In genomic region chr17:17947309-17947708, GRCh38 we compare ENCODE assay signal across 17 cellular contexts. TPM values are rescaled to one million over a fixed set of nuclear protein-coding genes. Genes with fewer than 3 reads are reported as not detected.
"Had no signal": no experiment of that assay in that cellular context is flagged by ENCODE, and none has a peak within 500 bp of the region (broad histone marks: within the 10 kb centered on the region; RNA-seq: fewer than 3 reads in every experiment).

No MANE protein-coding gene starts in this region.

- H3K27me3 ChIP-seq: cardiac muscle cell, neural progenitor cell, ovary, thyroid gland had no signal

- H3K9ac ChIP-seq: neural progenitor cell had no signal

- H3K36me3 Mint-ChIP-seq: activated naive CD4-positive, alpha-beta T cell treated with anti-CD3 and anti-CD28 coated beads, Interleukin-2, amount 50 U/mL, for 72 hours; naive B cell; neural progenitor cell; WTC11 had no signal

- DNase-seq: activated CD4-positive, alpha-beta memory T cell treated with anti-CD3 and anti-CD28 coated beads, Interleukin-2, amount 10 ng/mL, durations not matched to agents 7 days and 5 days; activated CD4-positive, alpha-beta T cell treated with anti-CD3 and anti-CD28 coated beads for 4 hours; activated effector memory CD4-positive, alpha-beta T cell treated with anti-CD3 and anti-CD28 coated beads, Interleukin-2, amount 50 U/mL, for 16 hours; activated T-cell treated with anti-CD3 and anti-CD28 coated beads, Interleukin-2, amount 50 U/mL, for 4 hours; foreskin melanocyte; head of caudate nucleus; naive B cell; ovary; stimulated activated CD4-positive, alpha-beta T cell treated with anti-CD3 and anti-CD28 coated beads, Interleukin-12 subunit alpha, Interleukin-12 subunit beta, amount 100 ng/mL, for 4 hours; stimulated activated CD4-positive, alpha-beta T cell treated with anti-CD3 and anti-CD28 coated beads, Interleukin-2, amount 100 ng/mL, for 24 hours; T-helper 17 cell; thyroid gland had no signal

- H3K27me3 Mint-ChIP-seq: activated CD4-positive, alpha-beta memory T cell treated with anti-CD3 and anti-CD28 coated beads, Interleukin-2, amount 10 ng/mL, durations not matched to agents 7 days and 5 days; naive B cell; T-helper 17 cell had no signal

- H3K27ac ChIP-seq: cardiac muscle cell, neural progenitor cell, ovary, thyroid gland had no signal

- H3K9me3 Mint-ChIP-seq: activated CD4-positive, alpha-beta memory T cell treated with anti-CD3 and anti-CD28 coated beads, Interleukin-2, amount 10 ng/mL, durations not matched to agents 7 days and 5 days; activated naive CD4-positive, alpha-beta T cell treated with anti-CD3 and anti-CD28 coated beads, Interleukin-2, amount 50 U/mL, for 72 hours; activated T-cell treated with anti-CD3 and anti-CD28 coated beads, Interleukin-2, amount 50 U/mL, for 4 hours; naive B cell; neural progenitor cell; WTC11 had no signal

- H3K9me3 ChIP-seq: ovary, thyroid gland had no signal

- H3K4me3 ChIP-seq: cardiac muscle cell, neural progenitor cell, ovary, thyroid gland had no signal

- H3K36me3 ChIP-seq: cardiac muscle cell, neural progenitor cell, ovary, thyroid gland had no signal

- H3K4me3 Mint-ChIP-seq: activated CD4-positive, alpha-beta memory T cell treated with anti-CD3 and anti-CD28 coated beads, Interleukin-2, amount 10 ng/mL, durations not matched to agents 7 days and 5 days; activated T-cell treated with anti-CD3 and anti-CD28 coated beads, Interleukin-2, amount 50 U/mL, for 4 hours; naive B cell; neural progenitor cell; T-helper 17 cell; WTC11 had no signal

- H3K27ac Mint-ChIP-seq: activated CD4-positive, alpha-beta memory T cell treated with anti-CD3 and anti-CD28 coated beads, Interleukin-2, amount 10 ng/mL, durations not matched to agents 7 days and 5 days; naive B cell; neural progenitor cell; WTC11 had no signal

RNA-seq across cellular contexts. Expression of gene DRC3, which starts 25.4 kb away (rescaled TPM):
- total RNA-seq: activated CD4-positive, alpha-beta memory T cell treated with anti-CD3 and anti-CD28 coated beads, Interleukin-2, amount 10 ng/mL, durations not matched to agents 7 days and 5 days; mononuclear cell; T-helper 17 cell had no signal
